ENCODE assay signal across 15 cellular contexts in genomic region chr12:60977966-60978365, GRCh38.
A peak's percentile ranks its signal among the peaks of the same experiment; 100 is the strongest.
DNase-seq lines count a peak whose midpoint lies in the region; ATAC-seq and TF ChIP-seq lines count a peak whose summit lies in the region.
"Had no signal": no experiment of that assay in that cellular context is flagged by ENCODE, and none has a peak within 500 bp of the region (broad histone marks: within the 10 kb centered on the region; RNA-seq: fewer than 3 reads in every experiment).

No MANE protein-coding gene starts in this region.

- DNase-seq in HPDE6-E6E7 (ENCODE audit: extremely low spot score) (peak; percentile 3), SJCRH30 (peak; percentile 7 to 46), iPS-NIHi7 (ENCODE audit: extremely low spot score) (peak; percentile 27), NCI-H128 (lab: John Stamatoyannopoulos, UW; ENCODE audit: unreplicated experiment) (no peak)
- DNase-seq in activated naive CD4-positive, alpha-beta T cell treated with anti-CD3 and anti-CD28 coated beads, Interleukin-2, amount 50 U/mL, for 72 hours (ENCODE audit: low spot score in 2 of 2): no peak
- no peak for DNase-seq in activated naive CD4-positive, alpha-beta T cell treated with anti-CD3 and anti-CD28 coated beads for 36 hours
- DNase-seq: activated CD4-positive, CD25-positive, alpha-beta regulatory T cell; activated T-cell treated with anti-CD3 and anti-CD28 coated beads for 4 hours; dermis blood vessel endothelial cell; SHP77 treated with DMSO at 0.1 percent for 48 hours had no signal

- H3K27ac ChIP-seq in C4-2B (no peak overlapping the region), SJCRH30 (no peak overlapping the region)
- H3K27ac ChIP-seq: BLaER1 treated with 17β-estradiol and CSF1 and Interleukin-3, amounts not matched to agents 10 nM and 100 nM; right atrium auricular region had no signal

- H3K4me1 ChIP-seq in SJCRH30: 0 out of 2 replicates have a peak, but pooled peaks cover 5% of the 10 kb centered on the region
- H3K4me1 ChIP-seq: BLaER1 treated with 17β-estradiol and CSF1 and Interleukin-3, amounts not matched to agents 10 nM and 100 nM; right atrium auricular region had no signal

- H3K36me3 Mint-ChIP-seq in activated naive CD4-positive, alpha-beta T cell treated with anti-CD3 and anti-CD28 coated beads, Interleukin-2, amount 50 U/mL, for 72 hours: peaks cover 0 to 4% of the 10 kb centered on the region in 2 donors
- H3K36me3 Mint-ChIP-seq in activated naive CD4-positive, alpha-beta T cell treated with anti-CD3 and anti-CD28 coated beads for 36 hours (ENCODE audit: low read depth): no peaks in the 10 kb centered on the region

- no peaks in the 10 kb centered on the region for H3K9me3 ChIP-seq in SJCRH30 (replicated peaks)
- H3K9me3 ChIP-seq: BLaER1 treated with 17β-estradiol and CSF1 and Interleukin-3, amounts not matched to agents 10 nM and 100 nM; right atrium auricular region had no signal

- peaks cover 5 to 11% of the 10 kb centered on the region in 2 donors for H3K9me3 Mint-ChIP-seq in activated naive CD4-positive, alpha-beta T cell treated with anti-CD3 and anti-CD28 coated beads, Interleukin-2, amount 50 U/mL, for 72 hours
- no peaks in the 10 kb centered on the region for H3K9me3 Mint-ChIP-seq in activated naive CD4-positive, alpha-beta T cell treated with anti-CD3 and anti-CD28 coated beads for 36 hours

- no peaks in the 10 kb centered on the region for H3K27me3 ChIP-seq in SJCRH30
- H3K27me3 ChIP-seq: BLaER1 treated with 17β-estradiol and CSF1 and Interleukin-3, amounts not matched to agents 10 nM and 100 nM; right atrium auricular region had no signal

- H3K4me3 Mint-ChIP-seq in activated naive CD4-positive, alpha-beta T cell treated with anti-CD3 and anti-CD28 coated beads for 36 hours: no peak overlapping the region
- H3K4me3 Mint-ChIP-seq: stimulated activated naive CD8-positive, alpha-beta T cell treated with anti-CD3 and anti-CD28 coated beads, Interleukin-15, Interleukin-2, amounts not matched to agents 100 ng/mL and 50 ng/mL, for 24 hours had no signal

- no peak overlapping the region for H3K4me3 ChIP-seq in SJCRH30
- H3K4me3 ChIP-seq: BLaER1 treated with 17β-estradiol and CSF1 and Interleukin-3, amounts not matched to agents 10 nM and 100 nM; right atrium auricular region had no signal

- ATAC-seq in activated naive CD4-positive, alpha-beta T cell treated with anti-CD3 and anti-CD28 coated beads, Interleukin-2, amount 50 U/mL, for 72 hours: no peak
- no peak for ATAC-seq in HG02571 (IDR thresholded peaks at IDR 0.05; ENCODE audit: unreplicated experiment)

- no peaks in the 10 kb centered on the region for H3K36me3 ChIP-seq in SJCRH30
- H3K36me3 ChIP-seq: BLaER1 treated with 17β-estradiol and CSF1 and Interleukin-3, amounts not matched to agents 10 nM and 100 nM; right atrium auricular region had no signal

- no peaks in the 10 kb centered on the region for H3K4me1 Mint-ChIP-seq in activated naive CD4-positive, alpha-beta T cell treated with anti-CD3 and anti-CD28 coated beads for 36 hours (ENCODE audit: low read depth)

- peak; percentile 61 for TF ChIP-seq CTCF in C4-2B (conservative IDR thresholded peaks at IDR 0.05)

- no peak overlapping the region for H3K27ac Mint-ChIP-seq in activated naive CD4-positive, alpha-beta T cell treated with anti-CD3 and anti-CD28 coated beads, Interleukin-2, amount 50 U/mL, for 72 hours
- no peak overlapping the region for H3K27ac Mint-ChIP-seq in activated naive CD4-positive, alpha-beta T cell treated with anti-CD3 and anti-CD28 coated beads for 36 hours
- H3K27ac Mint-ChIP-seq: stimulated activated naive CD8-positive, alpha-beta T cell treated with anti-CD3 and anti-CD28 coated beads, Interleukin-15, Interleukin-2, amounts not matched to agents 100 ng/mL and 50 ng/mL, for 24 hours had no signal

- H3K27me3 Mint-ChIP-seq in activated naive CD4-positive, alpha-beta T cell treated with anti-CD3 and anti-CD28 coated beads for 36 hours (ENCODE audit: low read depth): no peaks in the 10 kb centered on the region
- H3K27me3 Mint-ChIP-seq: stimulated activated naive CD8-positive, alpha-beta T cell treated with anti-CD3 and anti-CD28 coated beads, Interleukin-15, Interleukin-2, amounts not matched to agents 100 ng/mL and 50 ng/mL, for 24 hours had no signal

- intact Hi-C loops in activated naive CD4-positive, alpha-beta T cell treated with anti-CD3 and anti-CD28 coated beads for 36 hours (cut with micrococcal nuclease): no loop called here

- CTCF ChIA-PET in activated naive CD4-positive, alpha-beta T cell treated with anti-CD3 and anti-CD28 coated beads for 36 hours (lab: Charles Lee): no interaction called here

Comparison
In these comparisons a context has a peak if more than half of its experiments do, and no peak if none do; other contexts are left out.
1. DNase-seq: peak in HPDE6-E6E7 (single experiment), SJCRH30 (2 of 2) and iPS-NIHi7 (single experiment); none in activated naive CD4-positive, alpha-beta T cell treated with anti-CD3 and anti-CD28 coated beads, Interleukin-2, amount 50 U/mL, for 72 hours (0 of 2), NCI-H128 (single experiment) and activated naive CD4-positive, alpha-beta T cell treated with anti-CD3 and anti-CD28 coated beads for 36 hours (single experiment).